In the genomic region with DNA sequence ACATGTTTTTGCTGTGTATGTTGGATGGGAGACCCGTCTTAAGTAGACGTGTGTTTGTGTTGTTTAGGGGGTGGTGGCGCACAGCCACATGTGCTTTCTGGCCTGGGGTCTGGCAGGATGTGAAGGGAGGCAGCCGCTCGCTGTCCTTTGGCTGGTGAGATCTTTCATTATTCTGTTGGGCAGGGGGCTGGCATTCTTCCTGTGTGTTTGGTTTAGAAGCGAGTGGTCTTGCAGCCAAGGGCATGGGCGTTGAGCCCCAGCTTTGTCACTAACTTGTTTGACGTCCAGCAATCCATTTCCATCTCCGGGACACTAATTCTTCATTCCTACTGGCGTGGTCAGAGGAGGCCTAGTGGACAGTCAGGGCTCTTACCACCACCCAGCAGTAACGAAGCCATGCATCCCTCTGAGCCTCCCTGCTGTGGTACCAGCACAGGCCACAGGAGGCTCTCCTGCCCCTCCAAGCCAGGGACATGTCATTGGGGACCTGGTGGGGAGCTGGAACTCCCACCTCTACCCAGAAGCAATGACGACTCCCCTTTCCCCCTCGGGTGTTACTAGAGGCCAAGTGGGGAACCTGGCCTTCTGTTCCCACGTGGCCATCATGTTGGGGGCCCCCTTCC, we compare ENCODE assay signal across 13 cellular contexts. TPM values are rescaled to one million over a fixed set of nuclear protein-coding genes. Genes with fewer than 3 reads are reported as not detected.
DNase-seq lines count a peak whose midpoint lies in the region; ATAC-seq, FAIRE-seq and TF ChIP-seq lines count a peak whose summit lies in the region.
"Had no signal": no experiment of that assay in that cellular context is flagged by ENCODE, and none has a peak within 500 bp of the region (broad histone marks: within the 10 kb centered on the region; RNA-seq: fewer than 3 reads in every experiment).

No MANE protein-coding gene starts in this region.

- TF ChIP-seq CTCF in astrocyte (IDR thresholded peaks at IDR 0.05; ENCODE audit: insufficient read depth, low read depth, low read length), result peak; percentile 28
- TF ChIP-seq CTCF in uterus (IDR thresholded peaks at IDR 0.05), result peak in 2 of 4 experiments; percentile 18 to 24

- H3K36me3 Mint-ChIP-seq in astrocyte (ENCODE audit: low read depth, unreplicated experiment) (peaks cover 1% of the 10 kb centered on the region), immature natural killer cell (no peaks in the 10 kb centered on the region)
- H3K36me3 Mint-ChIP-seq: naive thymus-derived CD8-positive, alpha-beta T cell had no signal

- H3K9me3 ChIP-seq in astrocyte (ENCODE audit: insufficient read depth, low read depth, low read length) (no peaks in the 10 kb centered on the region), uterus (no peaks in the 10 kb centered on the region)

- FAIRE-seq in astrocyte (lab: Jason Lieb, UNC), result no peak

- H2AFZ ChIP-seq in astrocyte (ENCODE audit: low read depth, low read length), result peak overlapping the region; percentile 49

- H3K27ac ChIP-seq in astrocyte (ENCODE audit: low read depth, low read length) (no peak overlapping the region), uterus (peak overlapping the region; percentile 66 to 80)

- H3K36me3 ChIP-seq in astrocyte (ENCODE audit: insufficient read depth, low read length) (no peaks in the 10 kb centered on the region), uterus (no peaks in the 10 kb centered on the region)

- DNase-seq in DMS53 (lab: John Stamatoyannopoulos, UW), result peak; percentile 23
- no peak for DNase-seq in DMS53 treated with DMSO at 0.1 percent for 48 hours (lab: John Stamatoyannopoulos, UW; ENCODE audit: unreplicated experiment)
- no peak for DNase-seq in astrocyte (ENCODE audit: low read depth)
- peak; percentile 59 for DNase-seq in iPS-NIHi7 (ENCODE audit: extremely low spot score)
- no peak for DNase-seq in uterus
- no peak for DNase-seq in mesenteric fat pad (ENCODE audit: low spot score)
- no peak for DNase-seq in immature natural killer cell
- DNase-seq: activated gamma-delta T cell treated with Interleukin-2 at 50 U/mL for 16 hours; GOT3; naive thymus-derived CD8-positive, alpha-beta T cell; NCI-H524 treated with DMSO at 0.1 percent for 48 hours; T1000 had no signal

- H4K20me1 ChIP-seq in astrocyte (ENCODE audit: insufficient read depth, low read length), result no peaks in the 10 kb centered on the region

- H3K4me1 ChIP-seq in astrocyte (ENCODE audit: insufficient read depth, low read length) (peaks cover 6% of the 10 kb centered on the region), uterus (no peaks in the 10 kb centered on the region)

- H3K9me3 Mint-ChIP-seq in astrocyte (ENCODE audit: unreplicated experiment) (peaks cover 4% of the 10 kb centered on the region), immature natural killer cell (peaks cover 0 to 7% (median 0%) of the 10 kb centered on the region in 6 donors)

- intact Hi-C loops in uterus (cut with DNase I; ENCODE audit: low total_unique reads), result no loop called here

- TF ChIP-seq POLR2A in uterus (IDR thresholded peaks at IDR 0.05), result no peak

- ATAC-seq in HG03460 (IDR thresholded peaks at IDR 0.05; ENCODE audit: unreplicated experiment), result no peak
- ATAC-seq: naive thymus-derived CD8-positive, alpha-beta T cell had no signal

- H3K27me3 Mint-ChIP-seq in astrocyte (ENCODE audit: low read depth, unreplicated experiment) (peaks cover 12% of the 10 kb centered on the region), immature natural killer cell (ENCODE audit: low read depth in 3 of 3) (peaks cover 4 to 26% (median 8%) of the 10 kb centered on the region in 3 donors)

- H3K27ac Mint-ChIP-seq in astrocyte (ENCODE audit: unreplicated experiment) (no peak overlapping the region), immature natural killer cell (no peak overlapping the region)
- H3K27ac Mint-ChIP-seq: naive thymus-derived CD8-positive, alpha-beta T cell had no signal

- H3K4me2 ChIP-seq in astrocyte (ENCODE audit: low read length), result peak overlapping the region; percentile 5

- H3K4me3 ChIP-seq in astrocyte (ENCODE audit: insufficient read depth, low read depth, low read length), result no peak overlapping the region
- no peak overlapping the region for H3K4me3 ChIP-seq in uterus

- H3K79me2 ChIP-seq in astrocyte (ENCODE audit: insufficient read depth, low read length), result peaks cover 49% of the 10 kb centered on the region

- no peaks in the 10 kb centered on the region for H3K4me1 Mint-ChIP-seq in astrocyte (ENCODE audit: low read depth, unreplicated experiment)
- H3K4me1 Mint-ChIP-seq in immature natural killer cell, result no peaks in the 10 kb centered on the region
- H3K4me1 Mint-ChIP-seq: naive thymus-derived CD8-positive, alpha-beta T cell had no signal

- H3K27me3 ChIP-seq in astrocyte (ENCODE audit: insufficient read depth, low read length) (no peaks in the 10 kb centered on the region), uterus (no peaks in the 10 kb centered on the region)

- H3K9ac ChIP-seq in astrocyte (ENCODE audit: low read length), result no peak overlapping the region

- H3K4me3 Mint-ChIP-seq in astrocyte (ENCODE audit: unreplicated experiment) (no peak overlapping the region), immature natural killer cell (no peak overlapping the region)
- H3K4me3 Mint-ChIP-seq: naive thymus-derived CD8-positive, alpha-beta T cell had no signal

RNA-seq across cellular contexts. Expression of gene THSD4, which starts 10.7 kb away (rescaled TPM):
- 0.99 and 2.5 TPM in 2 replicates for total RNA-seq in astrocyte
- total RNA-seq in uterus, result 100 to 1,000 TPM in 1 of 4 donors, 10 to 100 TPM in 2, 1 to 10 TPM in 1; 7.1 to 144 (median 35.4) TPM
- 5.1 TPM for total RNA-seq in mesenteric fat pad
- not detected for polyA plus RNA-seq in immature natural killer cell
- total RNA-seq: naive thymus-derived CD8-positive, alpha-beta T cell had no signal
- polyA plus RNA-seq: naive thymus-derived CD8-positive, alpha-beta T cell had no signal

Comparison
In these comparisons a context has a peak if more than half of its experiments do, and no peak if none do; other contexts are left out.
1. DNase-seq: peak in DMS53 (single experiment) and iPS-NIHi7 (single experiment); none in DMS53 treated with DMSO at 0.1 percent for 48 hours (single experiment), astrocyte (single experiment), uterus (0 of 2), mesenteric fat pad (single experiment) and immature natural killer cell (0 of 3).